Comparison of ENCODE assay signal across 9 cellular contexts in the genomic region with DNA sequence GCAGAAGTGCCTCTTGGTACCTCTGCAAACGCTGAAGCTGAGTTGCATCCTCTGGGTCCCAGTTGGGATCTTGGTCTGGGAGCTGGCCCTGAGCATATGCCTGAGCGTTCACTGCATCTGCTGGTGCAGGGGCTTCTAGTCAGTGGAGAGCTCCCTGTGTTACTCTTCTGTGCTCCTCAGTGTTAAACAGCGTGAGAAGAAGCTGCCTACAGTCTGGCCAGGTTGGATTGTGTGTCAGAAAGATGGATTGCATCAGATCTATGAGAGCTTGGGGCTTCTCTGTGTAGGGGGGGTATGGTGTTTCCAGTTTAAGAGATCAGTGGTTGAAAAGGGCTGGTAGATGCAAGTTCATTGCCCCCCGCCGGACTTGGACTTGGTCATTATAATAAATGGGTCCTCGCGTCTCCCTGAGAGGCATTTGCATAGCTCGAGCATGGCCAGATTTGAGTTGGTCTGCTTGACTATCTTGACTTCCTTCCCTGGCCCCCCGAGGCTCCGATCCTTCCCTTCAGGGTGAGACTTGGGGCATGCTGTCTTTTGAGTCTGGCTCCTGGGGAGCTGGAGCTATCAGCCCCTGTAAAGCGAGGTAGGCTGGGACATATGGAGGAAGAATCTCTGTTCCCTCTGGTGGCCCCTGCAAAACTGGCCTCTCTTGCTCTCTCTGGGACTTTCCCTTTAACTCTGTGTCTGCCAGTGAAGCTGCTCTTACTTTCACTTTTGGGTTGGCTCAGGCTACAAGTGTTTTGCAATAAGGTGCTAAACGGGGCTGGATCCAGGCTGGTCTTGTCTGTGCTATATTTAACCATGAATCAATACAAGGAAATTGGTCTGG. TPM values are rescaled to one million over a fixed set of nuclear protein-coding genes. Genes with fewer than 3 reads are reported as not detected.
A peak's percentile ranks its signal among the peaks of the same experiment; 100 is the strongest.
DNase-seq lines count a peak whose midpoint lies in the region; ATAC-seq and TF ChIP-seq lines count a peak whose summit lies in the region.
"Had no signal": no experiment of that assay in that cellular context is flagged by ENCODE, and none has a peak within 500 bp of the region (broad histone marks: within the 10 kb centered on the region; RNA-seq: fewer than 3 reads in every experiment).

No MANE protein-coding gene starts in this region.

- DNase-seq in activated T-cell treated with anti-CD3 and anti-CD28 coated beads for 24 hours (ENCODE audit: low read depth) (peak; percentile 32), NAMALWA (ENCODE audit: low spot score) (peak; percentile 43), kidney tubule cell (ENCODE audit: low spot score) (peak; percentile 48), smooth muscle cell (lab: John Stamatoyannopoulos, UW; ENCODE audit: unreplicated experiment) (no peak), epidermal melanocyte (ENCODE audit: insufficient read length, low spot score) (no peak)
- DNase-seq in activated T-cell treated with anti-CD3 and anti-CD28 coated beads, Interleukin-2, amount 50 U/mL, for 1 hour = no peak
- DNase-seq in activated naive CD4-positive, alpha-beta T cell treated with anti-CD3 and anti-CD28 coated beads, Interleukin-2, amount 50 U/mL, for 72 hours (ENCODE audit: low spot score in 2 of 2) = peak in 1 of 2 donors; percentile 52
- peak in 2 of 3 experiments; percentile 14 to 18 for DNase-seq in stimulated activated CD4-positive, alpha-beta T cell treated with anti-CD3 and anti-CD28 coated beads, TNF-alpha, amount 100 ng/mL, for 4 hours (ENCODE audit: low read depth in 3 of 3)

- H3K36me3 Mint-ChIP-seq in activated naive CD4-positive, alpha-beta T cell treated with anti-CD3 and anti-CD28 coated beads, Interleukin-2, amount 50 U/mL, for 72 hours = no peaks in the 10 kb centered on the region

- H3K27ac Mint-ChIP-seq in activated naive CD4-positive, alpha-beta T cell treated with anti-CD3 and anti-CD28 coated beads, Interleukin-2, amount 50 U/mL, for 72 hours = peak overlapping the region; percentile 74 to 80

- H2AFZ ChIP-seq in smooth muscle cell (ENCODE audit: low read depth) = no peak overlapping the region

- H3K27me3 ChIP-seq in smooth muscle cell (ENCODE audit: low read depth) = no peaks in the 10 kb centered on the region

- no peaks in the 10 kb centered on the region for H3K36me3 ChIP-seq in smooth muscle cell (ENCODE audit: low read depth)

- no peak overlapping the region for H3K4me3 ChIP-seq in smooth muscle cell

- H3K27ac ChIP-seq in smooth muscle cell (ENCODE audit: low read depth) = no peak overlapping the region

- peaks cover 0 to 2% of the 10 kb centered on the region in 2 donors for H3K9me3 Mint-ChIP-seq in activated naive CD4-positive, alpha-beta T cell treated with anti-CD3 and anti-CD28 coated beads, Interleukin-2, amount 50 U/mL, for 72 hours

- H3K4me1 ChIP-seq in smooth muscle cell (ENCODE audit: low read depth) = no peaks in the 10 kb centered on the region

- H4K20me1 ChIP-seq in smooth muscle cell (ENCODE audit: low read depth) = no peaks in the 10 kb centered on the region

- WGBS in smooth muscle cell (ENCODE audit: low lambda C conversion rate) = 73% methylated on average over 12 of the region's 12 CpGs

- no peak for TF ChIP-seq CTCF in smooth muscle cell (IDR thresholded peaks at IDR 0.05; ENCODE audit: borderline replicate concordance, insufficient read depth, poor library complexity, severe bottlenecking)

- no peaks in the 10 kb centered on the region for H3K79me2 ChIP-seq in smooth muscle cell (ENCODE audit: low read depth)

- H3K9ac ChIP-seq in smooth muscle cell (ENCODE audit: low read depth) = no peak overlapping the region

- ATAC-seq in activated naive CD4-positive, alpha-beta T cell treated with anti-CD3 and anti-CD28 coated beads, Interleukin-2, amount 50 U/mL, for 72 hours = peak; percentile 96 to 99

- H3K4me2 ChIP-seq in smooth muscle cell = no peak overlapping the region

- H3F3A ChIP-seq in smooth muscle cell (ENCODE audit: low read depth) = no peaks in the 10 kb centered on the region

- peaks cover 12% of the 10 kb centered on the region for H3K9me3 ChIP-seq in smooth muscle cell (replicated peaks; ENCODE audit: low read depth)

RNA-seq across cellular contexts. Expression of gene OR10H4, which starts 52.9 kb away (rescaled TPM):
- total RNA-seq in activated naive CD4-positive, alpha-beta T cell treated with anti-CD3 and anti-CD28 coated beads, Interleukin-2, amount 50 U/mL, for 72 hours = not detected
- not detected in 2 replicates for total RNA-seq in smooth muscle cell
- polyA plus RNA-seq in smooth muscle cell = not detected in 2 replicates
- total RNA-seq: glomerular endothelial cell had no signal

Comparison
In these comparisons a context has a peak if more than half of its experiments do, and no peak if none do; other contexts are left out.
1. DNase-seq: peak in activated T-cell treated with anti-CD3 and anti-CD28 coated beads for 24 hours (single experiment), NAMALWA (single experiment), kidney tubule cell (single experiment) and stimulated activated CD4-positive, alpha-beta T cell treated with anti-CD3 and anti-CD28 coated beads, TNF-alpha, amount 100 ng/mL, for 4 hours (2 of 3); none in activated T-cell treated with anti-CD3 and anti-CD28 coated beads, Interleukin-2, amount 50 U/mL, for 1 hour (single experiment), smooth muscle cell (single experiment) and epidermal melanocyte (single experiment).